Comparison of ENCODE assay signal across 16 cellular contexts in genomic region chr1:69913967-69914366, GRCh38.
A peak's percentile ranks its signal among the peaks of the same experiment; 100 is the strongest.
DNase-seq lines count a peak whose midpoint lies in the region; ATAC-seq and TF ChIP-seq lines count a peak whose summit lies in the region.
"Had no signal": no experiment of that assay in that cellular context is flagged by ENCODE, and none has a peak within 500 bp of the region (broad histone marks: within the 10 kb centered on the region; RNA-seq: fewer than 3 reads in every experiment).

No MANE protein-coding gene starts in this region.

- TF ChIP-seq CTCF in SK-N-SH (IDR thresholded peaks at IDR 0.05) (no peak), fibroblast of pulmonary artery (IDR thresholded peaks at IDR 0.05; ENCODE audit: low read length, missing control alignments) (no peak)
- TF ChIP-seq CTCF in CD8-positive, alpha-beta T cell (IDR thresholded peaks at IDR 0.05): no peak

- no peaks in the 10 kb centered on the region for H3K9me3 Mint-ChIP-seq in CD8-positive, alpha-beta T cell
- no peaks in the 10 kb centered on the region for H3K9me3 Mint-ChIP-seq in activated CD4-positive, alpha-beta T cell treated with anti-CD3 and anti-CD28 coated beads, Interleukin-2, amount 10 ng/mL, durations not matched to agents 24 days and 14 days

- H3K4me1 ChIP-seq in SK-N-SH (ENCODE audit: control insufficient read depth in 1 of 2, insufficient read depth in 2 of 2, low read depth in 1 of 2, low read length in 1 of 2): peaks cover 0 to 10% of the 10 kb centered on the region in 2 experiments; a peak in 3 of 4 replicates
- no peaks in the 10 kb centered on the region for H3K4me1 ChIP-seq in CD8-positive, alpha-beta T cell (ENCODE audit: insufficient read depth, low read length)
- H3K4me1 ChIP-seq: psoas muscle had no signal

- no peak for TF ChIP-seq RAD21 in SK-N-SH (IDR thresholded peaks at IDR 0.05; ENCODE audit: low read length)

- no peaks in the 10 kb centered on the region for H3K9me2 ChIP-seq in SK-N-SH

- H3K4me3 ChIP-seq in SK-N-SH (ENCODE audit: low read depth in 2 of 2, low read length in 1 of 2) (no peak overlapping the region), fibroblast of pulmonary artery (replicated peaks; ENCODE audit: low read depth, low read length) (no peak overlapping the region)
- no peak overlapping the region for H3K4me3 ChIP-seq in CD8-positive, alpha-beta T cell (ENCODE audit: low read depth, low read length)
- H3K4me3 ChIP-seq: psoas muscle had no signal

- peaks cover 14% of the 10 kb centered on the region for H3F3A ChIP-seq in SK-N-SH (replicated peaks; ENCODE audit: insufficient read depth)

- DNase-seq in GM04503 (ENCODE audit: low read depth) (peak; percentile 81), SK-N-SH (no peak), fibroblast of pulmonary artery (ENCODE audit: low read depth) (peak; percentile 89), smooth muscle cell of the brain vasculature (ENCODE audit: low read depth, low spot score) (peak; percentile 20), KG1 (lab: John Stamatoyannopoulos, UW) (no peak)
- DNase-seq in CD8-positive, alpha-beta T cell: no peak
- DNase-seq in activated CD4-positive, alpha-beta T cell treated with anti-CD3 and anti-CD28 coated beads, Interleukin-2, amount 10 ng/mL, durations not matched to agents 24 days and 14 days: no peak
- DNase-seq: activated CD8-positive, alpha-beta T cell treated with anti-CD3 and anti-CD28 coated beads, Interleukin-2, amount 10 ng/mL, durations not matched to agents 7 days and 5 days; activated effector memory CD4-positive, alpha-beta T cell treated with anti-CD3 and anti-CD28 coated beads, Interleukin-2, amount 50 U/mL, for 16 hours; central memory CD4-positive, alpha-beta T cell; NCI-H146; NCI-H526 treated with DMSO at 0.1 percent for 48 hours; psoas muscle; RPMI8226; stimulated activated naive CD8-positive, alpha-beta T cell treated with anti-CD3 and anti-CD28 coated beads, Interleukin-15, Interleukin-2, amounts not matched to agents 100 U/mL and 50 U/mL, for 24 hours had no signal

- 19% methylated on average over 1 of the region's 1 CpG for WGBS in SK-N-SH (ENCODE audit: low lambda C conversion rate)

- no peaks in the 10 kb centered on the region for H4K20me1 ChIP-seq in SK-N-SH (ENCODE audit: insufficient read depth)

- no peaks in the 10 kb centered on the region for H3K36me3 Mint-ChIP-seq in CD8-positive, alpha-beta T cell
- H3K36me3 Mint-ChIP-seq in activated CD4-positive, alpha-beta T cell treated with anti-CD3 and anti-CD28 coated beads, Interleukin-2, amount 10 ng/mL, durations not matched to agents 24 days and 14 days (ENCODE audit: low read depth): no peaks in the 10 kb centered on the region

- H3K9me3 ChIP-seq in SK-N-SH: no peaks in the 10 kb centered on the region
- H3K9me3 ChIP-seq in CD8-positive, alpha-beta T cell (ENCODE audit: low read length): no peaks in the 10 kb centered on the region
- H3K9me3 ChIP-seq: psoas muscle had no signal

- H3K27ac Mint-ChIP-seq in CD8-positive, alpha-beta T cell: no peak overlapping the region
- H3K27ac Mint-ChIP-seq in activated CD4-positive, alpha-beta T cell treated with anti-CD3 and anti-CD28 coated beads, Interleukin-2, amount 10 ng/mL, durations not matched to agents 24 days and 14 days: no peak overlapping the region
- H3K27ac Mint-ChIP-seq: activated CD8-positive, alpha-beta T cell treated with anti-CD3 and anti-CD28 coated beads, Interleukin-2, amount 10 ng/mL, durations not matched to agents 7 days and 5 days had no signal

- no peak overlapping the region for H2AFZ ChIP-seq in SK-N-SH (ENCODE audit: low read depth)

- ATAC-seq in CD8-positive, alpha-beta T cell: no peak
- ATAC-seq: activated CD8-positive, alpha-beta T cell treated with anti-CD3 and anti-CD28 coated beads, Interleukin-2, amount 10 ng/mL, durations not matched to agents 7 days and 5 days; psoas muscle; stimulated activated naive CD8-positive, alpha-beta T cell treated with anti-CD3 and anti-CD28 coated beads, Interleukin-15, Interleukin-2, amounts not matched to agents 100 U/mL and 50 U/mL, for 24 hours had no signal

- H3K4me1 Mint-ChIP-seq in CD8-positive, alpha-beta T cell (ENCODE audit: low read depth): no peaks in the 10 kb centered on the region
- no peaks in the 10 kb centered on the region for H3K4me1 Mint-ChIP-seq in activated CD4-positive, alpha-beta T cell treated with anti-CD3 and anti-CD28 coated beads, Interleukin-2, amount 10 ng/mL, durations not matched to agents 24 days and 14 days

- no peak overlapping the region for H3K4me3 Mint-ChIP-seq in CD8-positive, alpha-beta T cell
- no peak overlapping the region for H3K4me3 Mint-ChIP-seq in activated CD4-positive, alpha-beta T cell treated with anti-CD3 and anti-CD28 coated beads, Interleukin-2, amount 10 ng/mL, durations not matched to agents 24 days and 14 days
- H3K4me3 Mint-ChIP-seq: activated CD8-positive, alpha-beta T cell treated with anti-CD3 and anti-CD28 coated beads, Interleukin-2, amount 10 ng/mL, durations not matched to agents 7 days and 5 days had no signal

- TF ChIP-seq EP300 in SK-N-SH (IDR thresholded peaks at IDR 0.05; ENCODE audit: borderline replicate concordance in 1 of 2, low read depth in 1 of 2, low read length in 1 of 2): peak in 1 of 2 experiments; percentile 34; a peak in 2 of 4 replicates

- no peak overlapping the region for H3K9ac ChIP-seq in SK-N-SH

- H3K36me3 ChIP-seq in SK-N-SH (replicated peaks in 1 of 2; ENCODE audit: control insufficient read depth in 1 of 2, insufficient read depth in 2 of 2, low read length in 1 of 2): no peaks in the 10 kb centered on the region
- H3K36me3 ChIP-seq in CD8-positive, alpha-beta T cell (ENCODE audit: insufficient read depth, low read length): no peaks in the 10 kb centered on the region

- H3K27ac ChIP-seq in SK-N-SH (ENCODE audit: low read depth in 2 of 2, low read length in 1 of 2): no peak overlapping the region; a peak in 1 of 4 replicates
- H3K27ac ChIP-seq in CD8-positive, alpha-beta T cell (ENCODE audit: low read depth, low read length): no peak overlapping the region
- H3K27ac ChIP-seq: epithelial cell of prostate, psoas muscle had no signal

- no peaks in the 10 kb centered on the region for H3K27me3 ChIP-seq in SK-N-SH (ENCODE audit: insufficient read depth)
- no peaks in the 10 kb centered on the region for H3K27me3 ChIP-seq in CD8-positive, alpha-beta T cell (ENCODE audit: insufficient read depth, low read length)

- intact Hi-C loops in CD8-positive, alpha-beta T cell (cut with DNase I, micrococcal nuclease): no loop called here
- intact Hi-C loops in activated CD4-positive, alpha-beta T cell treated with anti-CD3 and anti-CD28 coated beads, Interleukin-2, amount 10 ng/mL, durations not matched to agents 24 days and 14 days (cut with micrococcal nuclease): no loop called here

- H3K79me2 ChIP-seq in SK-N-SH (ENCODE audit: insufficient read depth): no peaks in the 10 kb centered on the region

- CTCF ChIA-PET in SK-N-SH (lab: Yijun Ruan, JAX): no interaction called here
- CTCF ChIA-PET in CD8-positive, alpha-beta T cell (lab: Charles Lee): no interaction called here

- no peak overlapping the region for H3K4me2 ChIP-seq in SK-N-SH

- no peaks in the 10 kb centered on the region for H3K27me3 Mint-ChIP-seq in CD8-positive, alpha-beta T cell (ENCODE audit: low read depth)
- H3K27me3 Mint-ChIP-seq in activated CD4-positive, alpha-beta T cell treated with anti-CD3 and anti-CD28 coated beads, Interleukin-2, amount 10 ng/mL, durations not matched to agents 24 days and 14 days: no peaks in the 10 kb centered on the region

- POLR2A ChIA-PET in SK-N-SH (lab: Yijun Ruan, JAX): no interaction called here
- POLR2A ChIA-PET in CD8-positive, alpha-beta T cell (lab: Charles Lee): no interaction called here

TF ChIP-seq in SK-N-SH, 30 proteins besides CTCF, POLR2A, EP300 and RAD21 (continues in another document):
- TF ChIP-seq ELF1 (IDR thresholded peaks at IDR 0.05): no peak
- no peak for TF ChIP-seq MEF2A (IDR thresholded peaks at IDR 0.05; ENCODE audit: borderline replicate concordance, low read depth)
- 0 out of 2 replicates have a peak, but pooled peaks have one; percentile 6 for TF ChIP-seq JUND (IDR thresholded peaks at IDR 0.05)
- no peak; the same call in 1 of the 2 replicates for TF ChIP-seq TCF12 (IDR thresholded peaks at IDR 0.05)
- no peak for TF ChIP-seq TAF1 (IDR thresholded peaks at IDR 0.05; ENCODE audit: borderline replicate concordance, low read depth, low read length)
- no peak for TF ChIP-seq USF2 (IDR thresholded peaks at IDR 0.05; ENCODE audit: borderline replicate concordance, low read depth, low read length)
- no peak for TF ChIP-seq POLR2AphosphoS5 (IDR thresholded peaks at IDR 0.05; ENCODE audit: low read depth, low read length)
- TF ChIP-seq NFIC (IDR thresholded peaks at IDR 0.05; ENCODE audit: borderline replicate concordance): peak; percentile 71; the same call in 1 of the 2 replicates
- TF ChIP-seq EZH2phosphoT487 (IDR thresholded peaks at IDR 0.05; ENCODE audit: borderline replicate concordance, low read depth): no peak
- TF ChIP-seq FOXM1 (IDR thresholded peaks at IDR 0.05; ENCODE audit: low read depth): no peak
- TF ChIP-seq FOSL2 (IDR thresholded peaks at IDR 0.05; ENCODE audit: borderline replicate concordance, low read depth): no peak
- no peak for TF ChIP-seq RFX5 (IDR thresholded peaks at IDR 0.05; ENCODE audit: low read length)
- no peak for TF ChIP-seq GATA2 (CRISPR knock-in tag; IDR thresholded peaks at IDR 0.05)
- TF ChIP-seq USF1 (IDR thresholded peaks at IDR 0.05; ENCODE audit: borderline replicate concordance, low read depth): no peak
- TF ChIP-seq YY1 (IDR thresholded peaks at IDR 0.05; ENCODE audit: low read depth): no peak

Comparison
In these comparisons a context has a peak if more than half of its experiments do, and no peak if none do; other contexts are left out.
1. DNase-seq: peak in GM04503 (single experiment), fibroblast of pulmonary artery (single experiment) and smooth muscle cell of the brain vasculature (single experiment); none in SK-N-SH (single experiment), KG1 (single experiment), CD8-positive, alpha-beta T cell (0 of 7) and activated CD4-positive, alpha-beta T cell treated with anti-CD3 and anti-CD28 coated beads, Interleukin-2, amount 10 ng/mL, durations not matched to agents 24 days and 14 days (single experiment).